25 cellular contexts compared by ENCODE assay signal in genomic region chr12:107702106-107702505, GRCh38.
"Had no signal": no experiment of that assay in that cellular context is flagged by ENCODE, and none has a peak within 500 bp of the region (broad histone marks: within the 10 kb centered on the region; RNA-seq: fewer than 3 reads in every experiment).

No MANE protein-coding gene starts in this region.

- H3K27ac ChIP-seq: brain microvascular endothelial cell, pancreas, prostate gland, sigmoid colon had no signal

- H3K4me1 ChIP-seq: pancreas, prostate gland, sigmoid colon had no signal

- H3K27me3 ChIP-seq: brain microvascular endothelial cell, heart right ventricle, pancreas, sigmoid colon had no signal

- H3K4me1 Mint-ChIP-seq: activated naive CD4-positive, alpha-beta T cell treated with anti-CD3 and anti-CD28 coated beads, Interleukin-2, amount 10 ng/mL, durations not matched to agents 7 days and 5 days; activated naive CD8-positive, alpha-beta T cell treated with anti-CD3 and anti-CD28 coated beads, Interleukin-2, amount 10 ng/mL, durations not matched to agents 7 days and 5 days; endodermal cell; neural crest cell had no signal

- H3K4me3 Mint-ChIP-seq: activated naive CD4-positive, alpha-beta T cell treated with anti-CD3 and anti-CD28 coated beads, Interleukin-2, amount 10 ng/mL, durations not matched to agents 7 days and 5 days; activated naive CD8-positive, alpha-beta T cell treated with anti-CD3 and anti-CD28 coated beads, Interleukin-2, amount 10 ng/mL, durations not matched to agents 7 days and 5 days; dendritic cell treated with granulocyte-macrophage colony-stimulating factor and Interleukin-4, amounts not matched to agents 40 ng/mL and 50 ng/mL, for 4 days; endodermal cell; naive thymus-derived CD8-positive, alpha-beta T cell; neural crest cell had no signal

- H3K27me3 Mint-ChIP-seq: activated naive CD4-positive, alpha-beta T cell treated with anti-CD3 and anti-CD28 coated beads, Interleukin-2, amount 10 ng/mL, durations not matched to agents 7 days and 5 days; activated naive CD8-positive, alpha-beta T cell treated with anti-CD3 and anti-CD28 coated beads, Interleukin-2, amount 10 ng/mL, durations not matched to agents 7 days and 5 days; dendritic cell treated with granulocyte-macrophage colony-stimulating factor and Interleukin-4, amounts not matched to agents 40 ng/mL and 50 ng/mL, for 4 days; naive thymus-derived CD8-positive, alpha-beta T cell had no signal

- H3K9me3 Mint-ChIP-seq: dendritic cell treated with granulocyte-macrophage colony-stimulating factor and Interleukin-4, amounts not matched to agents 40 ng/mL and 50 ng/mL, for 4 days had no signal

- H3K27ac Mint-ChIP-seq: activated naive CD4-positive, alpha-beta T cell treated with anti-CD3 and anti-CD28 coated beads, Interleukin-2, amount 10 ng/mL, durations not matched to agents 7 days and 5 days; activated naive CD8-positive, alpha-beta T cell treated with anti-CD3 and anti-CD28 coated beads, Interleukin-2, amount 10 ng/mL, durations not matched to agents 7 days and 5 days; dendritic cell treated with granulocyte-macrophage colony-stimulating factor and Interleukin-4, amounts not matched to agents 40 ng/mL and 50 ng/mL, for 4 days; endodermal cell had no signal

- H3K4me3 ChIP-seq: heart right ventricle, pancreas, prostate gland, sigmoid colon had no signal

- DNase-seq: activated CD4-positive, alpha-beta T cell treated with anti-CD3 and anti-CD28 coated beads for 48 hours; activated CD4-positive, alpha-beta T cell treated with anti-CD3 and anti-CD28 coated beads, Interleukin-2, amount 50 U/mL, for 48 hours; activated CD8-positive, alpha-beta memory T cell treated with anti-CD3 and anti-CD28 coated beads for 24 hours; activated effector memory CD4-positive, alpha-beta T cell treated with anti-CD3 and anti-CD28 coated beads, Interleukin-2, amount 50 U/mL, for 16 hours; activated naive CD4-positive, alpha-beta T cell treated with anti-CD3 and anti-CD28 coated beads, Interleukin-2, amount 10 ng/mL, durations not matched to agents 7 days and 5 days; activated naive CD8-positive, alpha-beta T cell treated with anti-CD3 and anti-CD28 coated beads, Interleukin-2, amount 10 ng/mL, durations not matched to agents 7 days and 5 days; brain microvascular endothelial cell; endodermal cell; foreskin fibroblast; heart right ventricle; midbrain; naive thymus-derived CD8-positive, alpha-beta T cell; nucleus accumbens; pancreas; retina; sigmoid colon; small intestine; stimulated activated CD4-positive, alpha-beta T cell treated with anti-CD3 and anti-CD28 coated beads, Interleukin-4, amount 100 ng/mL, for 4 hours; stimulated activated CD8-positive, alpha-beta memory T cell treated with anti-CD3 and anti-CD28 coated beads, Interleukin-4, amount 100 ng/mL, for 48 hours; stimulated activated naive CD4-positive, alpha-beta T cell; trophoblast cell had no signal

- ATAC-seq: esophagus mucosa; heart right ventricle; naive thymus-derived CD8-positive, alpha-beta T cell; pancreas had no signal
